In the genomic region with DNA sequence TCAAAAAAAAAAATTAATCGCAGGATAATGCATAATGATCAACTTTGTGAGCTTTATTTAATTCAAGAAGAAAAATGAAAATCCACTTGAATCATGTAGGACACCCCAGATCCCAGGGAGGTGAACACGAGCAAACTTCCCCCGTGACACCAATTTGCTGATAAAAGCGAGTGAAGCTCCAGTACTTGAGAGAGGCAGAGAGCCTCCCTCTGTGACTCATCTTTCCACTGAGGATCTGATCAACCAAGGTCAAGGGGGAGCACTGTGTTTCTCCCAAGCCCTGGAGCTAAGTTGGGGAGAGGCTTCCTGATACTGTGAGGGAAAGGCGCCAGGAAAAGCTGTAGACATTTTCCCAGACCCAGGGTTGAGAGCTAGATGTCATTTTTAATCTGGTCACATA, we compare ENCODE assay signal across 29 cellular contexts.
"Had no signal": no experiment of that assay in that cellular context is flagged by ENCODE, and none has a peak within 500 bp of the region (broad histone marks: within the 10 kb centered on the region; RNA-seq: fewer than 3 reads in every experiment).

No MANE protein-coding gene starts in this region.

- ATAC-seq: activated CD4-positive, CD25-positive, alpha-beta regulatory T cell treated with anti-CD3 and anti-CD28 coated beads, Interleukin-2, amount 50 U/mL, for 24 hours; activated CD8-positive, alpha-beta memory T cell treated with anti-CD3 and anti-CD28 coated beads, Interleukin-2, amount 10 ng/mL, durations not matched to agents 7 days and 5 days; activated CD8-positive, alpha-beta T cell treated with anti-CD3 and anti-CD28 coated beads, Interleukin-2, amount 10 ng/mL, durations not matched to agents 7 days and 5 days; activated naive CD8-positive, alpha-beta T cell treated with anti-CD3 and anti-CD28 coated beads, Interleukin-2, amount 50 U/mL, for 24 hours; body of pancreas; effector memory CD8-positive, alpha-beta T cell; foreskin keratinocyte; gastrocnemius medialis; T-helper 17 cell had no signal

- DNase-seq: activated B cell treated with CpG ODN at 0.5 μM for 24 hours; activated CD4-positive, alpha-beta memory T cell treated with anti-CD3 and anti-CD28 coated beads for 36 hours; activated CD4-positive, alpha-beta T cell treated with anti-CD3 and anti-CD28 coated beads for 48 hours; activated CD4-positive, alpha-beta T cell treated with anti-CD3 and anti-CD28 coated beads, Interleukin-2, amount 50 U/mL, for 1 hour; activated CD8-positive, alpha-beta memory T cell treated with anti-CD3 and anti-CD28 coated beads, Interleukin-2, amount 10 ng/mL, durations not matched to agents 7 days and 5 days; activated CD8-positive, alpha-beta memory T cell treated with anti-CD3 and anti-CD28 coated beads, Interleukin-2, amount 50 U/mL, for 4 hours; activated CD8-positive, alpha-beta T cell treated with anti-CD3 and anti-CD28 coated beads, Interleukin-2, amount 10 ng/mL, durations not matched to agents 7 days and 5 days; activated effector memory CD4-positive, alpha-beta T cell treated with anti-CD3 and anti-CD28 coated beads, Interleukin-2, amount 50 U/mL, for 16 hours; activated naive CD4-positive, alpha-beta T cell treated with anti-CD3 and anti-CD28 coated beads for 36 hours; activated naive CD8-positive, alpha-beta T cell treated with anti-CD3 and anti-CD28 coated beads for 36 hours; activated naive CD8-positive, alpha-beta T cell treated with anti-CD3 and anti-CD28 coated beads, Interleukin-2, amount 50 U/mL, for 24 hours; activated T-cell treated with anti-CD3 and anti-CD28 coated beads, Interleukin-2, amount 50 U/mL, for 1 hour; activated T-cell treated with anti-CD3 and anti-CD28 coated beads, Interleukin-2, amount 50 U/mL, for 48 hours; amygdala; aorta; body of pancreas; caudate nucleus; cortex of kidney; dermis blood vessel endothelial cell; effector CD4-positive, alpha-beta T cell; effector memory CD8-positive, alpha-beta T cell; erythroblast; foreskin keratinocyte; gastrocnemius medialis; head of caudate nucleus; T-helper 17 cell; T1000; WERI-Rb-1 had no signal
